Comparison of ENCODE assay signal across 12 cellular contexts in genomic region chr2:104758199-104758620, GRCh38.
DNase-seq lines count a peak whose midpoint lies in the region; ATAC-seq, FAIRE-seq and TF ChIP-seq lines count a peak whose summit lies in the region.
"Had no signal": no experiment of that assay in that cellular context is flagged by ENCODE, and none has a peak within 500 bp of the region (broad histone marks: within the 10 kb centered on the region; RNA-seq: fewer than 3 reads in every experiment).

No MANE protein-coding gene starts in this region.

- peak overlapping the region; percentile 36 for H2AFZ ChIP-seq in osteoblast (ENCODE audit: low read length)

- DNase-seq in HT1080 (ENCODE audit: low read depth) (peak; percentile 18), globus pallidus (ENCODE audit: low spot score) (peak; percentile 21), osteoblast (ENCODE audit: insufficient read length, low spot score, missing footprints) (peak; percentile 62), frontal cortex (ENCODE audit: low spot score in 2 of 2) (no peak), omental fat pad (ENCODE audit: low spot score) (no peak), NCI-H2227 (lab: John Stamatoyannopoulos, UW; ENCODE audit: unreplicated experiment) (no peak), NCI-H1694 treated with DMSO at 0.1 percent for 48 hours (lab: John Stamatoyannopoulos, UW) (no peak)
- DNase-seq: activated CD8-positive, alpha-beta memory T cell treated with anti-CD3 and anti-CD28 coated beads, Interleukin-2, amount 50 U/mL, for 48 hours; effector memory CD4-positive, alpha-beta T cell had no signal

- H3K27me3 ChIP-seq in osteoblast (ENCODE audit: insufficient read depth, low read length): no peaks in the 10 kb centered on the region
- H3K27me3 ChIP-seq: SJSA1 had no signal

- TF ChIP-seq CTCF in osteoblast (IDR thresholded peaks at IDR 0.05; ENCODE audit: extremely low read depth, low read depth, low read length) (no peak), omental fat pad (IDR thresholded peaks at IDR 0.05) (no peak)

- no peak overlapping the region for H3K27ac ChIP-seq in osteoblast (ENCODE audit: low read depth, low read length)
- H3K27ac ChIP-seq: prostate gland, SJSA1 had no signal

- H3K9me3 ChIP-seq in osteoblast (ENCODE audit: low read depth, low read length): no peaks in the 10 kb centered on the region
- H3K9me3 ChIP-seq: prostate gland, SJSA1 had no signal

- no peak overlapping the region for H3K4me3 ChIP-seq in osteoblast (ENCODE audit: insufficient read depth, low read length)
- H3K4me3 ChIP-seq: prostate gland, SJSA1 had no signal

- H3K4me1 ChIP-seq in osteoblast (ENCODE audit: insufficient read depth, low read length): peaks cover 18% of the 10 kb centered on the region
- H3K4me1 ChIP-seq: prostate gland had no signal

- FAIRE-seq in frontal cortex (lab: Jason Lieb, UNC): no peak

- ATAC-seq in omental fat pad (ENCODE audit: low FRiP score): no peak

- H3K4me2 ChIP-seq in osteoblast (ENCODE audit: insufficient read depth, low read length): no peak overlapping the region

- no peaks in the 10 kb centered on the region for H4K20me1 ChIP-seq in osteoblast (ENCODE audit: insufficient read depth, low read length)

- no peaks in the 10 kb centered on the region for H3K79me2 ChIP-seq in osteoblast (ENCODE audit: insufficient read depth, low read length)

- no peaks in the 10 kb centered on the region for H3K36me3 ChIP-seq in osteoblast (ENCODE audit: insufficient read depth, low read length)
- H3K36me3 ChIP-seq: prostate gland, SJSA1 had no signal

TF ChIP-seq in PFSK-1, 5 proteins besides CTCF, POLR2A, EP300 and RAD21:
- no peak for TF ChIP-seq TAF1 (IDR thresholded peaks at IDR 0.05; ENCODE audit: borderline replicate concordance, insufficient read depth, low read length)
- TF ChIP-seq FOXP2 (optimal IDR thresholded peaks at IDR 0.05; ENCODE audit: borderline replicate concordance, extremely low read depth, extremely low read length, insufficient read depth): peak; percentile 24
- TF ChIP-seq, protein P1, sequence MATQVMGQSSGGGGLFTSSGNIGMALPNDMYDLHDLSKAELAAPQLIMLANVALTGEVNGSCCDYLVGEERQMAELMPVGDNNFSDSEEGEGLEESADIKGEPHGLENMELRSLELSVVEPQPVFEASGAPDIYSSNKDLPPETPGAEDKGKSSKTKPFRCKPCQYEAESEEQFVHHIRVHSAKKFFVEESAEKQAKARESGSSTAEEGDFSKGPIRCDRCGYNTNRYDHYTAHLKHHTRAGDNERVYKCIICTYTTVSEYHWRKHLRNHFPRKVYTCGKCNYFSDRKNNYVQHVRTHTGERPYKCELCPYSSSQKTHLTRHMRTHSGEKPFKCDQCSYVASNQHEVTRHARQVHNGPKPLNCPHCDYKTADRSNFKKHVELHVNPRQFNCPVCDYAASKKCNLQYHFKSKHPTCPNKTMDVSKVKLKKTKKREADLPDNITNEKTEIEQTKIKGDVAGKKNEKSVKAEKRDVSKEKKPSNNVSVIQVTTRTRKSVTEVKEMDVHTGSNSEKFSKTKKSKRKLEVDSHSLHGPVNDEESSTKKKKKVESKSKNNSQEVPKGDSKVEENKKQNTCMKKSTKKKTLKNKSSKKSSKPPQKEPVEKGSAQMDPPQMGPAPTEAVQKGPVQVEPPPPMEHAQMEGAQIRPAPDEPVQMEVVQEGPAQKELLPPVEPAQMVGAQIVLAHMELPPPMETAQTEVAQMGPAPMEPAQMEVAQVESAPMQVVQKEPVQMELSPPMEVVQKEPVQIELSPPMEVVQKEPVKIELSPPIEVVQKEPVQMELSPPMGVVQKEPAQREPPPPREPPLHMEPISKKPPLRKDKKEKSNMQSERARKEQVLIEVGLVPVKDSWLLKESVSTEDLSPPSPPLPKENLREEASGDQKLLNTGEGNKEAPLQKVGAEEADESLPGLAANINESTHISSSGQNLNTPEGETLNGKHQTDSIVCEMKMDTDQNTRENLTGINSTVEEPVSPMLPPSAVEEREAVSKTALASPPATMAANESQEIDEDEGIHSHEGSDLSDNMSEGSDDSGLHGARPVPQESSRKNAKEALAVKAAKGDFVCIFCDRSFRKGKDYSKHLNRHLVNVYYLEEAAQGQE (IDR thresholded peaks at IDR 0.05; ENCODE audit: insufficient read depth in 1 of 2, low read depth in 2 of 2, low read length in 2 of 2): no peak
- no peak for TF ChIP-seq SIN3A (IDR thresholded peaks at IDR 0.05; ENCODE audit: borderline replicate concordance, insufficient read depth, low read length)
- no peak for TF ChIP-seq POLR2AphosphoS5 (IDR thresholded peaks at IDR 0.05; ENCODE audit: low read depth, low read length)
TF ChIP-seq in PFSK-1: peak in this region for 1.

Comparison
In these comparisons a context has a peak if more than half of its experiments do, and no peak if none do; other contexts are left out.
1. DNase-seq: peak in HT1080 (single experiment), globus pallidus (single experiment) and osteoblast (single experiment); none in frontal cortex (0 of 2), omental fat pad (single experiment), NCI-H2227 (single experiment) and NCI-H1694 treated with DMSO at 0.1 percent for 48 hours (single experiment).